In genomic region chr17:50304781-50305404, GRCh38 we compare ENCODE assay signal across 1 cellular context.
TF ChIP-seq lines count a peak whose summit lies in the region.

No MANE protein-coding gene starts in this region.

TF ChIP-seq in GM23338, 12 proteins besides CTCF, POLR2A, EP300 and RAD21 (continued from another document):
- TF ChIP-seq ZNF462 (CRISPR knock-in tag; IDR thresholded peaks at IDR 0.05) (no peak), JUNB (IDR thresholded peaks at IDR 0.05; ENCODE audit: unreplicated experiment) (no peak), CREB1 (CRISPR knock-in tag; IDR thresholded peaks at IDR 0.05; ENCODE audit: low read depth) (no peak)
